Comparison of ENCODE assay signal across 9 cellular contexts in genomic region chr3:124768812-124769211, GRCh38. TPM values are rescaled to one million over a fixed set of nuclear protein-coding genes. Genes with fewer than 3 reads are reported as not detected.
A peak's percentile ranks its signal among the peaks of the same experiment; 100 is the strongest.
DNase-seq lines count a peak whose midpoint lies in the region; ATAC-seq and TF ChIP-seq lines count a peak whose summit lies in the region.
"Had no signal": no experiment of that assay in that cellular context is flagged by ENCODE, and none has a peak within 500 bp of the region (broad histone marks: within the 10 kb centered on the region; RNA-seq: fewer than 3 reads in every experiment).

No MANE protein-coding gene starts in this region.

- peaks cover 37% of the 10 kb centered on the region for H3K36me3 ChIP-seq in A673 (ENCODE audit: insufficient read depth, low read length, poor library complexity, severe bottlenecking)

- H3K4me1 ChIP-seq in A673 (ENCODE audit: insufficient read depth, low read length, poor library complexity, severe bottlenecking): peaks cover 42% of the 10 kb centered on the region

- no peak for ATAC-seq in GM18519 (IDR thresholded peaks at IDR 0.05; ENCODE audit: low FRiP score, unreplicated experiment)
- ATAC-seq in GM18868 (IDR thresholded peaks at IDR 0.05; ENCODE audit: unreplicated experiment): no peak

- no peak overlapping the region for H3K27ac ChIP-seq in A673 (ENCODE audit: low read depth, low read length, poor library complexity, severe bottlenecking)
- H3K27ac ChIP-seq: SJSA1 had no signal

- POLR2A ChIA-PET in A673 (lab: Charles Lee; ENCODE audit: low non-redundant PET): no interaction called here

- CTCF ChIA-PET in A673 (lab: Charles Lee): no interaction called here

- H3K9me3 ChIP-seq in A673 (ENCODE audit: low read depth, low read length, poor library complexity, severe bottlenecking): no peaks in the 10 kb centered on the region
- H3K9me3 ChIP-seq: SJSA1 had no signal

- intact Hi-C loops in A673 (cut with micrococcal nuclease; ENCODE audit: unreplicated experiment): loop anchor here (10.0 kb wide), 1 partner anchor 204 kb away; no protein-coding TSS in a partner anchor

- no peak overlapping the region for H3K4me3 ChIP-seq in A673 (ENCODE audit: low read depth, low read length, poor library complexity, severe bottlenecking)
- H3K4me3 ChIP-seq in NB4 (ENCODE audit: low read depth, low read length): no peak overlapping the region
- H3K4me3 ChIP-seq in epithelial cell of esophagus (ENCODE audit: low read length): no peak overlapping the region
- H3K4me3 ChIP-seq: SJSA1 had no signal

- BruUV-seq in A673 (replicated peaks; lab: Mats Ljungman, UMichigan): no TSS peak

- peak; percentile 59 for TF ChIP-seq CTCF in A673 (conservative IDR thresholded peaks at IDR 0.05; ENCODE audit: low read depth, low read length)
- TF ChIP-seq CTCF in GM12872 (IDR thresholded peaks at IDR 0.05; ENCODE audit: insufficient read depth, low read depth, low read length): peak; percentile 72
- peak; percentile 58 for TF ChIP-seq CTCF in NB4 (IDR thresholded peaks at IDR 0.05; ENCODE audit: low read depth, low read length)
- TF ChIP-seq CTCF in epithelial cell of esophagus (IDR thresholded peaks at IDR 0.05; ENCODE audit: insufficient read depth, low read depth, low read length, missing control alignments): peak; percentile 57

- DNase-seq in A673 (ENCODE audit: low spot score) (peak; percentile 57), NB4 (ENCODE audit: low read depth) (peak; percentile 26), epithelial cell of esophagus (ENCODE audit: low read depth) (peak; percentile 69), T-helper 9 cell (no peak), ecto neural progenitor cell (ENCODE audit: low spot score) (no peak)

- no peaks in the 10 kb centered on the region for H3K27me3 ChIP-seq in A673 (replicated peaks; ENCODE audit: insufficient read depth, low read depth, low read length, poor library complexity)
- H3K27me3 ChIP-seq: SJSA1 had no signal

- TF ChIP-seq POLR2A in NB4 (IDR thresholded peaks at IDR 0.05; ENCODE audit: extremely low read depth, insufficient read length): no peak

RNA-seq across cellular contexts. Expression of gene UMPS, which starts 38.6 kb away (rescaled TPM):
- 100 and 118 TPM in 2 replicates for total RNA-seq in A673 (2021)

Comparison
In these comparisons a context has a peak if more than half of its experiments do, and no peak if none do; other contexts are left out.
1. DNase-seq: peak in A673 (single experiment), NB4 (single experiment) and epithelial cell of esophagus (single experiment); none in T-helper 9 cell (single experiment) and ecto neural progenitor cell (single experiment).
2. Peak in every context shown above with its lines, with median percentiles within 50 percentile points of each other: CTCF ChIP-seq.